ENCODE assay signal across 12 cellular contexts in genomic region chr12:51020448-51021182, GRCh38. TPM values are rescaled to one million over a fixed set of nuclear protein-coding genes. Genes with fewer than 3 reads are reported as not detected.
DNase-seq lines count a peak whose midpoint lies in the region; TF ChIP-seq lines count a peak whose summit lies in the region.
"Had no signal": no experiment of that assay in that cellular context is flagged by ENCODE, and none has a peak within 500 bp of the region (broad histone marks: within the 10 kb centered on the region; RNA-seq: fewer than 3 reads in every experiment).

No MANE protein-coding gene starts in this region.

- H3K27me3 ChIP-seq in tibial nerve (no peaks in the 10 kb centered on the region), MM.1S (replicated peaks; ENCODE audit: insufficient read depth, low read length) (no peaks in the 10 kb centered on the region)
- H3K27me3 ChIP-seq: hepatocyte had no signal

- H3K9me2 ChIP-seq in MM.1S (replicated peaks; ENCODE audit: insufficient read depth, low read length): no peaks in the 10 kb centered on the region

- peaks cover 100% of the 10 kb centered on the region for H3K79me2 ChIP-seq in MM.1S (ENCODE audit: low read length)

- H2AFZ ChIP-seq in MM.1S (ENCODE audit: low read length): no peak overlapping the region
- H2AFZ ChIP-seq: hepatocyte had no signal

- no peak for TF ChIP-seq POLR2A in tibial nerve (IDR thresholded peaks at IDR 0.05)

- peaks cover 0 to 62% (median 25%) of the 10 kb centered on the region in 4 donors for H3K4me1 ChIP-seq in tibial nerve
- H3K4me1 ChIP-seq in MM.1S (ENCODE audit: low read length): 0 out of 2 replicates have a peak, but pooled peaks cover 8% of the 10 kb centered on the region

- H3K9me3 ChIP-seq in tibial nerve: no peaks in the 10 kb centered on the region
- no peaks in the 10 kb centered on the region for H3K9me3 ChIP-seq in MM.1S (replicated peaks; ENCODE audit: insufficient read depth, low read length)

- 72 to 74% methylated on average over 7 of the region's 7 CpGs for WGBS in tibial nerve, 2 donors

- H3K36me3 ChIP-seq in tibial nerve: no peaks in the 10 kb centered on the region
- H3K36me3 ChIP-seq in MM.1S (replicated peaks; ENCODE audit: insufficient read depth, low read length): no peaks in the 10 kb centered on the region

- H3F3A ChIP-seq in MM.1S (ENCODE audit: insufficient read depth, low read length): peaks cover 27% of the 10 kb centered on the region

- peak overlapping the region; percentile 70 for H3K27ac Mint-ChIP-seq in activated naive CD4-positive, alpha-beta T cell treated with anti-CD3 and anti-CD28 coated beads, Interleukin-2, amount 50 U/mL, for 24 hours
- peak overlapping the region; percentile 17 to 89 (median 84) for H3K27ac Mint-ChIP-seq in immature natural killer cell

- H3K4me1 Mint-ChIP-seq in activated naive CD4-positive, alpha-beta T cell treated with anti-CD3 and anti-CD28 coated beads, Interleukin-2, amount 50 U/mL, for 24 hours: peaks cover 77% of the 10 kb centered on the region
- H3K4me1 Mint-ChIP-seq in immature natural killer cell: peaks cover 42 to 52% of the 10 kb centered on the region in 2 donors

- no peak for DNase-seq in activated naive CD4-positive, alpha-beta T cell treated with Interleukin-2 at 50 U/mL for 16 hours
- peak; percentile 82 for DNase-seq in SK-MEL-5 (ENCODE audit: low read depth, low spot score)
- DNase-seq in immature natural killer cell: no peak
- no peak for DNase-seq in tibial nerve (ENCODE audit: low spot score in 2 of 2)
- no peak for DNase-seq in A172 (ENCODE audit: low spot score)
- no peak for DNase-seq in MM.1S
- no peak for DNase-seq in effector CD4-positive, alpha-beta T cell
- DNase-seq: activated CD4-positive, CD25-positive, alpha-beta regulatory T cell treated with anti-CD3 and anti-CD28 coated beads, Interleukin-2, amount 50 U/mL, for 72 hours; activated effector memory CD4-positive, alpha-beta T cell treated with anti-CD3 and anti-CD28 coated beads, Interleukin-2, amount 50 U/mL, for 16 hours; NCI-H510A had no signal

- H3K9me3 Mint-ChIP-seq in activated naive CD4-positive, alpha-beta T cell treated with anti-CD3 and anti-CD28 coated beads, Interleukin-2, amount 50 U/mL, for 24 hours: no peaks in the 10 kb centered on the region
- no peaks in the 10 kb centered on the region for H3K9me3 Mint-ChIP-seq in immature natural killer cell

- H3K27me3 Mint-ChIP-seq in activated naive CD4-positive, alpha-beta T cell treated with anti-CD3 and anti-CD28 coated beads, Interleukin-2, amount 50 U/mL, for 24 hours: no peaks in the 10 kb centered on the region
- peaks cover 0 to 1% (median 0%) of the 10 kb centered on the region in 3 donors for H3K27me3 Mint-ChIP-seq in immature natural killer cell (ENCODE audit: low read depth in 3 of 3)

- no peaks in the 10 kb centered on the region for H3K36me3 Mint-ChIP-seq in activated naive CD4-positive, alpha-beta T cell treated with anti-CD3 and anti-CD28 coated beads, Interleukin-2, amount 50 U/mL, for 24 hours
- no peaks in the 10 kb centered on the region for H3K36me3 Mint-ChIP-seq in immature natural killer cell

- no peaks in the 10 kb centered on the region for H4K20me1 ChIP-seq in MM.1S (ENCODE audit: insufficient read depth, low read length)

- no peak overlapping the region for H3K9ac ChIP-seq in MM.1S (ENCODE audit: low read length)

- H3K4me3 ChIP-seq in tibial nerve (no peak overlapping the region), MM.1S (ENCODE audit: low read length) (no peak overlapping the region)
- H3K4me3 ChIP-seq: hepatocyte had no signal

- in situ Hi-C loops in SK-MEL-5 (cut with HindIII; ENCODE audit: low pct_unique_long_range_greater_than_20kb, low sequenced_read_pairs): no loop called here

- no peak for TF ChIP-seq CTCF in tibial nerve (IDR thresholded peaks at IDR 0.05)
- no peak for TF ChIP-seq CTCF in MM.1S (IDR thresholded peaks at IDR 0.05; ENCODE audit: low read length)

- H3K4me3 Mint-ChIP-seq in activated naive CD4-positive, alpha-beta T cell treated with anti-CD3 and anti-CD28 coated beads, Interleukin-2, amount 50 U/mL, for 24 hours: no peak overlapping the region
- H3K4me3 Mint-ChIP-seq in immature natural killer cell: peak overlapping the region in 3 of 5 donors; percentile 38 to 77 (median 43)

- peak overlapping the region; percentile 12 to 90 (median 64) for H3K27ac ChIP-seq in tibial nerve
- H3K27ac ChIP-seq in MM.1S (ENCODE audit: low read length): no peak overlapping the region
- H3K27ac ChIP-seq: hepatocyte had no signal

- peak in 1 of 2 donors; percentile 33 for TF ChIP-seq EP300 in tibial nerve (IDR thresholded peaks at IDR 0.05)

- no peak overlapping the region for H3K4me2 ChIP-seq in MM.1S (ENCODE audit: low read depth, low read length)

RNA-seq across cellular contexts. Expression of gene SLC11A2, which starts 5.6 kb away (rescaled TPM):
- 148 and 168 TPM in 2 replicates for total RNA-seq in SK-MEL-5 (2014; rRNA removed; shearing (Covaris generic))
- polyA plus RNA-seq in SK-MEL-5 (2015; cell fraction: cytosol; rRNA removed): 58.4 and 77.7 TPM in 2 replicates
- 243 and 260 TPM in 2 replicates for polyA plus RNA-seq in SK-MEL-5 (2015; cell fraction: nucleus; rRNA removed)
- 10 to 100 TPM in 2 of 3 donors, 1 to 10 TPM in 1; 9.7 to 14.8 (median 11.2) TPM for polyA plus RNA-seq in immature natural killer cell
- 10 to 100 TPM; 44.0 to 81.9 (median 51.2) TPM for total RNA-seq in tibial nerve
- 41.3 and 51.6 TPM in 2 replicates for total RNA-seq in A172 (2014; rRNA removed; shearing (Covaris generic))

RNA-seq across cellular contexts. Expression of gene LETMD1, which starts 27.5 kb away (rescaled TPM):
- 68.6 and 77.5 TPM in 2 replicates for total RNA-seq in SK-MEL-5 (2014; rRNA removed; shearing (Covaris generic))
- 74.3 and 103 TPM in 2 replicates for polyA plus RNA-seq in SK-MEL-5 (2015; cell fraction: cytosol; rRNA removed)
- polyA plus RNA-seq in SK-MEL-5 (2015; cell fraction: nucleus; rRNA removed): 306 and 357 TPM in 2 replicates
- polyA plus RNA-seq in immature natural killer cell: 10 to 100 TPM; 14.9 to 40.4 (median 17.7) TPM
- 10 to 100 TPM; 52.3 to 72.4 (median 66.7) TPM for total RNA-seq in tibial nerve
- total RNA-seq in A172 (2014; rRNA removed; shearing (Covaris generic)): 21.9 and 23.7 TPM in 2 replicates
